Comparison of ENCODE assay signal across 34 cellular contexts in genomic region chr15:66985653-66986052, GRCh38.
"Had no signal": no experiment of that assay in that cellular context is flagged by ENCODE, and none has a peak within 500 bp of the region (broad histone marks: within the 10 kb centered on the region; RNA-seq: fewer than 3 reads in every experiment).

No MANE protein-coding gene starts in this region.

- H3K27ac Mint-ChIP-seq: activated B cell treated with CpG ODN at 0.5 μM for 24 hours; activated CD8-positive, alpha-beta T cell treated with anti-CD3 and anti-CD28 coated beads for 36 hours; activated naive CD4-positive, alpha-beta T cell treated with anti-CD3 and anti-CD28 coated beads, Interleukin-2, amount 10 ng/mL, durations not matched to agents 7 days and 5 days; activated naive CD8-positive, alpha-beta T cell treated with anti-CD3 and anti-CD28 coated beads for 36 hours; activated naive CD8-positive, alpha-beta T cell treated with anti-CD3 and anti-CD28 coated beads, Interleukin-2, amount 50 U/mL, for 24 hours; activated T-cell treated with anti-CD3 and anti-CD28 coated beads, Interleukin-2, amount 50 U/mL, for 24 hours; activated T-cell treated with anti-CD3 and anti-CD28 coated beads, Interleukin-2, amount 50 U/mL, for 72 hours; effector memory CD8-positive, alpha-beta T cell; T-helper 17 cell; T-helper 2 cell treated with Interferon-gamma antibody and Interleukin-4, amounts not matched to agents 5 μg/mL and 100 μg/mL, for 36 hours had no signal

- DNase-seq: activated B cell treated with CpG ODN at 0.5 μM for 24 hours; activated CD4-positive, alpha-beta T cell treated with anti-CD3 and anti-CD28 coated beads for 48 hours; activated CD4-positive, alpha-beta T cell treated with anti-CD3 and anti-CD28 coated beads, Interleukin-2, amount 50 U/mL, for 1 hour; activated CD4-positive, alpha-beta T cell treated with anti-CD3 and anti-CD28 coated beads, Interleukin-2, amount 50 U/mL, for 48 hours; activated CD8-positive, alpha-beta memory T cell treated with anti-CD3 and anti-CD28 coated beads for 24 hours; activated CD8-positive, alpha-beta memory T cell treated with anti-CD3 and anti-CD28 coated beads, Interleukin-2, amount 50 U/mL, for 4 hours; activated CD8-positive, alpha-beta T cell treated with anti-CD3 and anti-CD28 coated beads for 36 hours; activated gamma-delta T cell; activated naive CD4-positive, alpha-beta T cell; activated naive CD4-positive, alpha-beta T cell treated with anti-CD3 and anti-CD28 coated beads, Interleukin-2, amount 10 ng/mL, durations not matched to agents 7 days and 5 days; activated naive CD8-positive, alpha-beta T cell treated with anti-CD3 and anti-CD28 coated beads for 36 hours; activated naive CD8-positive, alpha-beta T cell treated with anti-CD3 and anti-CD28 coated beads, Interleukin-2, amount 50 U/mL, for 24 hours; activated T-cell treated with anti-CD3 and anti-CD28 coated beads for 4 hours; activated T-cell treated with anti-CD3 and anti-CD28 coated beads, Interleukin-2, amount 50 U/mL, for 24 hours; activated T-cell treated with anti-CD3 and anti-CD28 coated beads, Interleukin-2, amount 50 U/mL, for 72 hours; adrenal gland; amygdala; aorta; body of pancreas; caudate nucleus; cortex of kidney; dermis blood vessel endothelial cell; effector CD4-positive, alpha-beta T cell; effector memory CD8-positive, alpha-beta T cell; erythroblast; esophagus squamous epithelium; foreskin melanocyte; T-helper 1 cell; T-helper 17 cell; T1000; WERI-Rb-1 had no signal

- H3K4me3 Mint-ChIP-seq: activated B cell treated with CpG ODN at 0.5 μM for 24 hours; activated CD8-positive, alpha-beta T cell treated with anti-CD3 and anti-CD28 coated beads for 36 hours; activated naive CD4-positive, alpha-beta T cell treated with anti-CD3 and anti-CD28 coated beads, Interleukin-2, amount 10 ng/mL, durations not matched to agents 7 days and 5 days; activated naive CD8-positive, alpha-beta T cell treated with anti-CD3 and anti-CD28 coated beads for 36 hours; activated naive CD8-positive, alpha-beta T cell treated with anti-CD3 and anti-CD28 coated beads, Interleukin-2, amount 50 U/mL, for 24 hours; activated T-cell treated with anti-CD3 and anti-CD28 coated beads, Interleukin-2, amount 50 U/mL, for 24 hours; activated T-cell treated with anti-CD3 and anti-CD28 coated beads, Interleukin-2, amount 50 U/mL, for 72 hours; effector memory CD8-positive, alpha-beta T cell; T-helper 17 cell; T-helper 2 cell treated with Interferon-gamma antibody and Interleukin-4, amounts not matched to agents 5 μg/mL and 100 μg/mL, for 36 hours had no signal

- H3K4me1 Mint-ChIP-seq: activated naive CD4-positive, alpha-beta T cell treated with anti-CD3 and anti-CD28 coated beads, Interleukin-2, amount 10 ng/mL, durations not matched to agents 7 days and 5 days; activated naive CD8-positive, alpha-beta T cell treated with anti-CD3 and anti-CD28 coated beads, Interleukin-2, amount 50 U/mL, for 24 hours; T-helper 17 cell had no signal

- H3K4me3 ChIP-seq: adrenal gland, body of pancreas, esophagus squamous epithelium, gastroesophageal sphincter had no signal

- H3K4me1 ChIP-seq: adrenal gland, body of pancreas, esophagus squamous epithelium, gastroesophageal sphincter had no signal

- H3K9me3 Mint-ChIP-seq: activated CD8-positive, alpha-beta T cell treated with anti-CD3 and anti-CD28 coated beads for 36 hours; activated naive CD8-positive, alpha-beta T cell treated with anti-CD3 and anti-CD28 coated beads for 36 hours; activated T-cell treated with anti-CD3 and anti-CD28 coated beads, Interleukin-2, amount 50 U/mL, for 24 hours; effector memory CD8-positive, alpha-beta T cell; T-helper 2 cell treated with Interferon-gamma antibody and Interleukin-4, amounts not matched to agents 5 μg/mL and 100 μg/mL, for 36 hours had no signal

- H3K27me3 ChIP-seq: adrenal gland, body of pancreas, esophagus squamous epithelium, gastroesophageal sphincter had no signal

- H3K36me3 ChIP-seq: adrenal gland, esophagus squamous epithelium, gastroesophageal sphincter, WERI-Rb-1 had no signal

- H3K9me3 ChIP-seq: adrenal gland, body of pancreas, esophagus squamous epithelium, gastroesophageal sphincter had no signal

- H3K36me3 Mint-ChIP-seq: activated naive CD4-positive, alpha-beta T cell treated with anti-CD3 and anti-CD28 coated beads, Interleukin-2, amount 10 ng/mL, durations not matched to agents 7 days and 5 days; activated naive CD8-positive, alpha-beta T cell treated with anti-CD3 and anti-CD28 coated beads for 36 hours had no signal

- ATAC-seq: activated CD4-positive, CD25-positive, alpha-beta regulatory T cell treated with anti-CD3 and anti-CD28 coated beads, Interleukin-2, amount 50 U/mL, for 24 hours; activated CD8-positive, alpha-beta T cell treated with anti-CD3 and anti-CD28 coated beads for 36 hours; activated naive CD8-positive, alpha-beta T cell treated with anti-CD3 and anti-CD28 coated beads, Interleukin-2, amount 50 U/mL, for 24 hours; activated T-cell treated with anti-CD3 and anti-CD28 coated beads, Interleukin-2, amount 50 U/mL, for 72 hours; body of pancreas; effector memory CD8-positive, alpha-beta T cell; gastroesophageal sphincter; T-helper 17 cell had no signal

- H3K27ac ChIP-seq: adrenal gland, body of pancreas, esophagus squamous epithelium, gastroesophageal sphincter, WERI-Rb-1 had no signal
